23 cellular contexts compared by ENCODE assay signal in the genomic region with DNA sequence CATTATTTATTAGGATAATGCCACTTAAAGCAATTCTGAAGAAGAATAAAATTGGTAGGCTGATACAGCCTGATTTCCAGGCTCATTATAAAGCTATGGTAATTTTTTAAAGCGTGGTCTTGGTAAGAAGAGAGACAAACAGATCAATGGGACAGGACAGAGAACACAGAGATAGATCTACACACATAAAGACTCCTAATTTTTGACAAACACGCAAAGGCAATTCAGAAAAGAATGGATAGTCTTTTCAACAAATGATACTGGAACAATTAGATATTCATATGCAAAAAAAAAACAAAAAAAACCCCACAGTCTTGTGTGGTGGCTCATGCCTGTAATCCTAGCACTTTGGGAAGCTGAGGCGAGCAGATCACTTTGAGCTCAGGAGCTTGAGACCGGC. TPM values are rescaled to one million over a fixed set of nuclear protein-coding genes. Genes with fewer than 3 reads are reported as not detected.
A peak's percentile ranks its signal among the peaks of the same experiment; 100 is the strongest.
DNase-seq lines count a peak whose midpoint lies in the region; ATAC-seq and TF ChIP-seq lines count a peak whose summit lies in the region.
"Had no signal": no experiment of that assay in that cellular context is flagged by ENCODE, and none has a peak within 500 bp of the region (broad histone marks: within the 10 kb centered on the region; RNA-seq: fewer than 3 reads in every experiment).

No MANE protein-coding gene starts in this region.

- H3K4me2 ChIP-seq in H9 (ENCODE audit: insufficient read depth, insufficient read length, low read length) (no peak overlapping the region), smooth muscle cell (no peak overlapping the region)
- H3K4me2 ChIP-seq: A549; BLaER1 treated with 17β-estradiol and CSF1 and Interleukin-3, amounts not matched to agents 10 nM and 100 nM had no signal

- H3K9me3 ChIP-seq in H9 (ENCODE audit: control insufficient read depth, low read depth, low read length) (no peaks in the 10 kb centered on the region), smooth muscle cell (replicated peaks; ENCODE audit: low read depth) (no peaks in the 10 kb centered on the region)
- H3K9me3 ChIP-seq: A549; BE2C; BLaER1 treated with 17β-estradiol and CSF1 and Interleukin-3, amounts not matched to agents 10 nM and 100 nM had no signal

- TF ChIP-seq CTCF in natural killer cell (IDR thresholded peaks at IDR 0.05): no peak
- no peak for TF ChIP-seq CTCF in H9 (conservative IDR thresholded peaks at IDR 0.05)
- TF ChIP-seq CTCF in neural crest cell (conservative IDR thresholded peaks at IDR 0.05): no peak
- TF ChIP-seq CTCF in smooth muscle cell (IDR thresholded peaks at IDR 0.05; ENCODE audit: borderline replicate concordance, insufficient read depth, poor library complexity, severe bottlenecking): no peak

- H3K56ac ChIP-seq in H9 (ENCODE audit: insufficient read length, low read depth, low read length): no peak overlapping the region

- no peaks in the 10 kb centered on the region for H3K79me1 ChIP-seq in H9 (ENCODE audit: insufficient read depth, low read depth, low read length, poor library complexity, severe bottlenecking)

- no peak overlapping the region for H3K27ac Mint-ChIP-seq in natural killer cell treated with Interleukin-12 subunit alpha and Interleukin-12 subunit beta and Interleukin-15 and Interleukin-18, amount 100 ng/mL, for 72 hours
- H3K27ac Mint-ChIP-seq in natural killer cell (no peak overlapping the region), H9 (peak overlapping the region in 2 of 3 experiments; percentile 30 to 46; a peak in 3 of 7 replicates), neural crest cell (ENCODE audit: unreplicated experiment) (peak overlapping the region; percentile 75)
- H3K27ac Mint-ChIP-seq: CD14-positive monocyte; CD4-positive, alpha-beta T cell; CD8-positive, alpha-beta memory T cell had no signal

- H3K27ac ChIP-seq in H9 (ENCODE audit: insufficient read length, low read depth, low read length) (no peak overlapping the region), smooth muscle cell (ENCODE audit: low read depth) (no peak overlapping the region)
- H3K27ac ChIP-seq: A549; BLaER1 treated with 17β-estradiol and CSF1 and Interleukin-3, amounts not matched to agents 10 nM and 100 nM had no signal

- no peak overlapping the region for H2BK15ac ChIP-seq in H9 (ENCODE audit: low read depth, low read length)

- no peaks in the 10 kb centered on the region for H3K9me3 Mint-ChIP-seq in natural killer cell treated with Interleukin-12 subunit alpha and Interleukin-12 subunit beta and Interleukin-15 and Interleukin-18, amount 100 ng/mL, for 72 hours
- H3K9me3 Mint-ChIP-seq in natural killer cell: no peaks in the 10 kb centered on the region
- H3K9me3 Mint-ChIP-seq in H9: no peaks in the 10 kb centered on the region
- no peaks in the 10 kb centered on the region for H3K9me3 Mint-ChIP-seq in neural crest cell
- H3K9me3 Mint-ChIP-seq: CD14-positive monocyte; CD4-positive, alpha-beta T cell; CD8-positive, alpha-beta memory T cell had no signal

- H3K9ac ChIP-seq in H9 (ENCODE audit: extremely low read depth, insufficient read length, low read length): no peak overlapping the region
- no peak overlapping the region for H3K9ac ChIP-seq in smooth muscle cell (ENCODE audit: low read depth)
- H3K9ac ChIP-seq: BLaER1 treated with 17β-estradiol and CSF1 and Interleukin-3, amounts not matched to agents 10 nM and 100 nM had no signal

- no peak overlapping the region for H3K4me3 ChIP-seq in smooth muscle cell
- H3K4me3 ChIP-seq: A549; BLaER1 treated with 17β-estradiol and CSF1 and Interleukin-3, amounts not matched to agents 10 nM and 100 nM; GM12878 had no signal

- no peaks in the 10 kb centered on the region for H3F3A ChIP-seq in smooth muscle cell (ENCODE audit: low read depth)

- no peak overlapping the region for H3K23ac ChIP-seq in H9 (ENCODE audit: insufficient read length, low read depth, low read length)

- H2AFZ ChIP-seq in H9 (ENCODE audit: low read length): no peak overlapping the region
- H2AFZ ChIP-seq in smooth muscle cell (ENCODE audit: low read depth): peak overlapping the region; percentile 25

- WGBS in H9 (ENCODE audit: extremely low coverage, insufficient read length, low lambda C conversion rate): no CpG with 5 or more reads among the region's 4 CpGs
- WGBS in smooth muscle cell (ENCODE audit: low lambda C conversion rate): 75% methylated on average over 4 of the region's 4 CpGs

- H4K5ac ChIP-seq in H9 (ENCODE audit: insufficient read length, low read depth, low read length): no peak overlapping the region

- H3K36me3 Mint-ChIP-seq in natural killer cell treated with Interleukin-12 subunit alpha and Interleukin-12 subunit beta and Interleukin-15 and Interleukin-18, amount 100 ng/mL, for 72 hours: no peaks in the 10 kb centered on the region
- no peaks in the 10 kb centered on the region for H3K36me3 Mint-ChIP-seq in natural killer cell
- H3K36me3 Mint-ChIP-seq in H9 (ENCODE audit: insufficient read depth in 1 of 3, low read depth in 3 of 3): no peaks in the 10 kb centered on the region
- H3K36me3 Mint-ChIP-seq in neural crest cell (ENCODE audit: low read depth): no peaks in the 10 kb centered on the region
- H3K36me3 Mint-ChIP-seq: CD14-positive monocyte; CD8-positive, alpha-beta memory T cell had no signal

- H3K27me3 ChIP-seq in H9 (ENCODE audit: insufficient read depth, low read length): no peaks in the 10 kb centered on the region; the same call in 1 of the 2 replicates
- no peaks in the 10 kb centered on the region for H3K27me3 ChIP-seq in smooth muscle cell (ENCODE audit: low read depth)
- H3K27me3 ChIP-seq: BE2C; BLaER1 treated with 17β-estradiol and CSF1 and Interleukin-3, amounts not matched to agents 10 nM and 100 nM had no signal

- no peak overlapping the region for H3T11ph ChIP-seq in H9 (ENCODE audit: low read length)

- H3K18ac ChIP-seq in H9 (ENCODE audit: insufficient read length, low read depth, low read length): no peak overlapping the region

- DNase-seq in natural killer cell treated with Interleukin-12 subunit alpha and Interleukin-12 subunit beta and Interleukin-15 and Interleukin-18, amount 100 ng/mL, for 72 hours (ENCODE audit: low spot score): peak; percentile 41
- DNase-seq in natural killer cell (no peak), H9 (no peak), neural crest cell (ENCODE audit: low read depth, low spot score) (no peak), smooth muscle cell (lab: John Stamatoyannopoulos, UW; ENCODE audit: unreplicated experiment) (no peak)
- DNase-seq: 8988T; ACHN; AML-193; BE2C; CD4-positive, alpha-beta T cell; CD8-positive, alpha-beta memory T cell; DMS 273 treated with DMSO at 0.1 percent for 48 hours; DMS79; EL; GDM1; GOT3 had no signal

- intact Hi-C loops in natural killer cell (cut with micrococcal nuclease): no loop called here

- peaks cover 12 to 16% of the 10 kb centered on the region in 2 donors for H3K27me3 Mint-ChIP-seq in natural killer cell treated with Interleukin-12 subunit alpha and Interleukin-12 subunit beta and Interleukin-15 and Interleukin-18, amount 100 ng/mL, for 72 hours
- peaks cover 3 to 14% of the 10 kb centered on the region in 2 donors for H3K27me3 Mint-ChIP-seq in natural killer cell (ENCODE audit: low read depth in 2 of 2)
- peaks cover 10% of the 10 kb centered on the region; the same call in 1 of the 2 replicates for H3K27me3 Mint-ChIP-seq in H9 (ENCODE audit: low read depth)
- no peaks in the 10 kb centered on the region for H3K27me3 Mint-ChIP-seq in neural crest cell (ENCODE audit: low read depth)

- no peak overlapping the region for H4K91ac ChIP-seq in H9 (ENCODE audit: insufficient read length, low read depth, low read length)

- H3K4me1 Mint-ChIP-seq in natural killer cell treated with Interleukin-12 subunit alpha and Interleukin-12 subunit beta and Interleukin-15 and Interleukin-18, amount 100 ng/mL, for 72 hours (ENCODE audit: low read depth in 2 of 2): peaks cover 0 to 3% of the 10 kb centered on the region in 2 donors
- peaks cover 4 to 10% of the 10 kb centered on the region in 2 donors for H3K4me1 Mint-ChIP-seq in natural killer cell
- H3K4me1 Mint-ChIP-seq in H9: peaks cover 26 to 28% of the 10 kb centered on the region in 2 experiments
- H3K4me1 Mint-ChIP-seq in neural crest cell: peaks cover 24% of the 10 kb centered on the region
- H3K4me1 Mint-ChIP-seq: CD14-positive monocyte; CD8-positive, alpha-beta memory T cell had no signal

- no peak overlapping the region for H4K8ac ChIP-seq in H9 (replicated peaks; ENCODE audit: insufficient read length, low read depth, low read length)

- no peaks in the 10 kb centered on the region for H3K36me3 ChIP-seq in smooth muscle cell (ENCODE audit: low read depth)
- H3K36me3 ChIP-seq: BE2C; BLaER1 treated with 17β-estradiol and CSF1 and Interleukin-3, amounts not matched to agents 10 nM and 100 nM had no signal

- H2BK120ac ChIP-seq in H9 (ENCODE audit: low read depth, low read length, poor library complexity, severe bottlenecking): no peak overlapping the region

- H3K4ac ChIP-seq in H9 (ENCODE audit: low read depth, low read length): no peak overlapping the region

- ATAC-seq in natural killer cell treated with Interleukin-12 subunit alpha and Interleukin-12 subunit beta and Interleukin-15 and Interleukin-18, amount 100 ng/mL, for 72 hours: no peak
- ATAC-seq in natural killer cell: no peak
- no peak for ATAC-seq in GM21717 (IDR thresholded peaks at IDR 0.05; ENCODE audit: unreplicated experiment)
- no peak for ATAC-seq in HG03457 (IDR thresholded peaks at IDR 0.05; ENCODE audit: unreplicated experiment)
- ATAC-seq: A549, GM12878, HCT116 had no signal

- no peak overlapping the region for H2AK5ac ChIP-seq in H9 (ENCODE audit: insufficient read length, low read length)

- no peak overlapping the region for H2BK20ac ChIP-seq in H9 (ENCODE audit: low read depth, low read length, poor library complexity, severe bottlenecking)

- H3K79me2 ChIP-seq in H9 (ENCODE audit: insufficient read depth, low read length) (no peaks in the 10 kb centered on the region), smooth muscle cell (ENCODE audit: low read depth) (no peaks in the 10 kb centered on the region)

- H2BK12ac ChIP-seq in H9 (ENCODE audit: insufficient read length, low read depth, low read length): no peak overlapping the region

- H2BK5ac ChIP-seq in H9 (ENCODE audit: insufficient read length, low read length): no peak overlapping the region

- H3K4me1 ChIP-seq in H9 (ENCODE audit: insufficient read depth, low read length) (peaks cover 5% of the 10 kb centered on the region), smooth muscle cell (ENCODE audit: low read depth) (peaks cover 2% of the 10 kb centered on the region)
- H3K4me1 ChIP-seq: A549, BE2C had no signal

- no peak overlapping the region for H3K4me3 Mint-ChIP-seq in natural killer cell treated with Interleukin-12 subunit alpha and Interleukin-12 subunit beta and Interleukin-15 and Interleukin-18, amount 100 ng/mL, for 72 hours
- no peak overlapping the region for H3K4me3 Mint-ChIP-seq in natural killer cell
- H3K4me3 Mint-ChIP-seq in H9: no peak overlapping the region
- no peak overlapping the region for H3K4me3 Mint-ChIP-seq in neural crest cell
- H3K4me3 Mint-ChIP-seq: CD14-positive monocyte; CD4-positive, alpha-beta T cell; CD8-positive, alpha-beta memory T cell had no signal

- 0 out of 2 replicates have a peak overlapping the region, but pooled peaks have one; percentile 49 for H3K14ac ChIP-seq in H9 (ENCODE audit: insufficient read depth, low read length)

- H3K23me2 ChIP-seq in H9 (ENCODE audit: insufficient read length, low read depth, low read length, poor library complexity, severe bottlenecking): no peaks in the 10 kb centered on the region

- no peaks in the 10 kb centered on the region for H4K20me1 ChIP-seq in H9 (ENCODE audit: control insufficient read depth, insufficient read depth, insufficient read length)
- H4K20me1 ChIP-seq in smooth muscle cell (ENCODE audit: low read depth): no peaks in the 10 kb centered on the region
- H4K20me1 ChIP-seq: BLaER1 treated with 17β-estradiol and CSF1 and Interleukin-3, amounts not matched to agents 10 nM and 100 nM had no signal

RNA-seq across cellular contexts. Expression of a gene that starts 25.9 kb away (rescaled TPM):
- not detected for total RNA-seq in natural killer cell treated with Interleukin-12 subunit alpha and Interleukin-12 subunit beta and Interleukin-15 and Interleukin-18, amount 100 ng/mL, for 72 hours
- total RNA-seq in natural killer cell (1 to 10 TPM; 1.0 to 6.6 (median 1.9) TPM), H9 (2021) (0.52 TPM in 1 of 2 replicates, not detected in the other), neural crest cell (0.96 and 1.0 TPM in 2 replicates), smooth muscle cell (not detected in 2 replicates)
- 0.70 TPM in 1 of 2 replicates, not detected in the other for polyA plus RNA-seq in smooth muscle cell
- total RNA-seq: CD4-positive, alpha-beta T cell had no signal
- polyA plus RNA-seq: CD14-positive monocyte; CD8-positive, alpha-beta memory T cell had no signal

Comparison
In these comparisons a context has a peak if more than half of its experiments do, and no peak if none do; other contexts are left out.
1. H3K27ac Mint-ChIP-seq: peak in H9 (2 of 3) and neural crest cell (single experiment); none in natural killer cell treated with Interleukin-12 subunit alpha and Interleukin-12 subunit beta and Interleukin-15 and Interleukin-18, amount 100 ng/mL, for 72 hours (0 of 2) and natural killer cell (0 of 2).